Comparison of ENCODE assay signal across 23 cellular contexts in genomic region chr4:112003508-112003907, GRCh38.
"Had no signal": no experiment of that assay in that cellular context is flagged by ENCODE, and none has a peak within 500 bp of the region (broad histone marks: within the 10 kb centered on the region; RNA-seq: fewer than 3 reads in every experiment).

No MANE protein-coding gene starts in this region.

- H3K4me3 Mint-ChIP-seq: central memory CD8-positive, alpha-beta T cell; dendritic cell treated with granulocyte-macrophage colony-stimulating factor and Interleukin-4, amounts not matched to agents 40 ng/mL and 50 ng/mL, for 4 days; naive thymus-derived CD8-positive, alpha-beta T cell; stimulated activated naive CD8-positive, alpha-beta T cell treated with anti-CD3 and anti-CD28 coated beads, Interleukin-15, amount 100 ng/mL, for 72 hours had no signal

- FAIRE-seq: endothelial cell of umbilical vein, frontal cortex, keratinocyte, pancreas had no signal

- H3K27me3 ChIP-seq: colonic mucosa, esophagus muscularis mucosa, pancreas, suprapubic skin, transverse colon had no signal

- H3K27me3 Mint-ChIP-seq: stimulated activated naive CD8-positive, alpha-beta T cell treated with anti-CD3 and anti-CD28 coated beads, Interleukin-15, amount 100 ng/mL, for 72 hours had no signal

- H3K4me1 Mint-ChIP-seq: central memory CD8-positive, alpha-beta T cell; stimulated activated naive CD8-positive, alpha-beta T cell treated with anti-CD3 and anti-CD28 coated beads, Interleukin-15, amount 100 ng/mL, for 72 hours had no signal

- H3K27ac ChIP-seq: colonic mucosa, esophagus muscularis mucosa, lower lobe of right lung, pancreas, suprapubic skin, transverse colon had no signal

- ATAC-seq: left ventricle myocardium superior; lower lobe of right lung; naive thymus-derived CD8-positive, alpha-beta T cell; pancreas; sciatic nerve; stimulated activated naive CD8-positive, alpha-beta T cell treated with anti-CD3 and anti-CD28 coated beads, Interleukin-15, amount 100 ng/mL, for 72 hours had no signal

- DNase-seq: colonic mucosa; effector CD8-positive, alpha-beta T cell; hypothalamus; left ventricle myocardium superior; lower lobe of right lung; naive thymus-derived CD8-positive, alpha-beta T cell; pancreas; stimulated activated CD4-positive, alpha-beta T cell treated with anti-CD3 and anti-CD28 coated beads, Interleukin-12 subunit alpha, Interleukin-12 subunit beta, amount 100 ng/mL, for 4 hours; stimulated activated CD4-positive, alpha-beta T cell treated with anti-CD3 and anti-CD28 coated beads, Interleukin-1b, Interleukin-23, amount 100 ng/mL, for 48 hours; stimulated activated CD4-positive, alpha-beta T cell treated with anti-CD3 and anti-CD28 coated beads, Interleukin-4, amount 100 ng/mL, for 1 hour; stimulated activated CD8-positive, alpha-beta memory T cell treated with anti-CD3 and anti-CD28 coated beads, Interleukin-4, amount 100 ng/mL, for 48 hours; stimulated activated naive CD4-positive, alpha-beta T cell; stimulated activated naive CD8-positive, alpha-beta T cell treated with anti-CD3 and anti-CD28 coated beads, Interleukin-15, amount 100 ng/mL, for 72 hours; transverse colon had no signal

- H3K27ac Mint-ChIP-seq: dendritic cell treated with granulocyte-macrophage colony-stimulating factor and Interleukin-4, amounts not matched to agents 40 ng/mL and 50 ng/mL, for 4 days; naive thymus-derived CD8-positive, alpha-beta T cell; stimulated activated naive CD8-positive, alpha-beta T cell treated with anti-CD3 and anti-CD28 coated beads, Interleukin-15, amount 100 ng/mL, for 72 hours had no signal

- H3K4me2 ChIP-seq: smooth muscle cell had no signal

- H3K36me3 ChIP-seq: colonic mucosa, esophagus muscularis mucosa, lower lobe of right lung, pancreas, suprapubic skin, transverse colon had no signal

- H3K4me3 ChIP-seq: colonic mucosa, esophagus muscularis mucosa, lower lobe of right lung, pancreas, smooth muscle cell, suprapubic skin, transverse colon had no signal

- H3K4me1 ChIP-seq: colonic mucosa, esophagus muscularis mucosa, lower lobe of right lung, pancreas had no signal

- H3K9me3 ChIP-seq: colonic mucosa, esophagus muscularis mucosa, lower lobe of right lung, pancreas, suprapubic skin, transverse colon had no signal
